8 cellular contexts compared by ENCODE assay signal in genomic region chr1:79497193-79497773, GRCh38.
DNase-seq lines count a peak whose midpoint lies in the region; ATAC-seq and TF ChIP-seq lines count a peak whose summit lies in the region.

No MANE protein-coding gene starts in this region.

- TF ChIP-seq RAD21 in liver (IDR thresholded peaks at IDR 0.05) = peak; percentile 91

- H3K9ac ChIP-seq in liver (ENCODE audit: low read depth in 1 of 2, low read length in 2 of 2) = no peak overlapping the region

- peak; percentile 99 for TF ChIP-seq CTCF in AG10803 (conservative IDR thresholded peaks at IDR 0.05; ENCODE audit: low read length)
- TF ChIP-seq CTCF in liver (IDR thresholded peaks at IDR 0.05; ENCODE audit: low read depth, low read length, missing input control) = peak; percentile 70

- peak; percentile 35 for DNase-seq in AG10803 (ENCODE audit: low read depth)
- DNase-seq in NCI-H226 = peak; percentile 5
- peak; percentile 49 for DNase-seq in astrocyte of the hippocampus (ENCODE audit: low read depth, low spot score)
- DNase-seq in activated gamma-delta T cell treated with Interleukin-2 at 50 U/mL for 16 hours = no peak

- 27% methylated on average over 4 of the region's 4 CpGs for WGBS in liver

- no peak overlapping the region for H3K27ac ChIP-seq in liver (ENCODE audit: low read depth in 1 of 2, low read length in 2 of 2)

- no peaks in the 10 kb centered on the region for H3K27me3 ChIP-seq in liver (ENCODE audit: control insufficient read depth in 4 of 4, insufficient read depth in 4 of 4, low read length in 3 of 4)

- no peaks in the 10 kb centered on the region for H3K4me1 ChIP-seq in liver (ENCODE audit: control insufficient read depth in 4 of 4, insufficient read depth in 4 of 4, low read length in 3 of 4)

- peak; percentile 61 for ATAC-seq in GM18502 (IDR thresholded peaks at IDR 0.05; ENCODE audit: poor library complexity, unreplicated experiment)
- peak; percentile 80 for ATAC-seq in HG02884 (IDR thresholded peaks at IDR 0.05; ENCODE audit: unreplicated experiment)
- ATAC-seq in GM18873 (IDR thresholded peaks at IDR 0.05; ENCODE audit: low FRiP score, unreplicated experiment) = no peak

- no peaks in the 10 kb centered on the region for H3K36me3 ChIP-seq in liver (ENCODE audit: control insufficient read depth in 4 of 4, insufficient read depth in 3 of 4, low read depth in 1 of 4, low read length in 3 of 4)

- no peaks in the 10 kb centered on the region for H3K9me3 ChIP-seq in liver (ENCODE audit: control insufficient read depth in 4 of 4, low read length in 3 of 4)

- no peak overlapping the region for H3K4me3 ChIP-seq in AG10803 (ENCODE audit: low read length)
- no peak overlapping the region for H3K4me3 ChIP-seq in liver (ENCODE audit: low read depth in 1 of 3, low read length in 3 of 3)

TF ChIP-seq in liver, 16 proteins besides CTCF, POLR2A, EP300 and RAD21:
- TF ChIP-seq YY1 (IDR thresholded peaks at IDR 0.05) = no peak
TF ChIP-seq in liver: peak in this region for 0.
